ENCODE assay signal across 8 cellular contexts in the genomic region with DNA sequence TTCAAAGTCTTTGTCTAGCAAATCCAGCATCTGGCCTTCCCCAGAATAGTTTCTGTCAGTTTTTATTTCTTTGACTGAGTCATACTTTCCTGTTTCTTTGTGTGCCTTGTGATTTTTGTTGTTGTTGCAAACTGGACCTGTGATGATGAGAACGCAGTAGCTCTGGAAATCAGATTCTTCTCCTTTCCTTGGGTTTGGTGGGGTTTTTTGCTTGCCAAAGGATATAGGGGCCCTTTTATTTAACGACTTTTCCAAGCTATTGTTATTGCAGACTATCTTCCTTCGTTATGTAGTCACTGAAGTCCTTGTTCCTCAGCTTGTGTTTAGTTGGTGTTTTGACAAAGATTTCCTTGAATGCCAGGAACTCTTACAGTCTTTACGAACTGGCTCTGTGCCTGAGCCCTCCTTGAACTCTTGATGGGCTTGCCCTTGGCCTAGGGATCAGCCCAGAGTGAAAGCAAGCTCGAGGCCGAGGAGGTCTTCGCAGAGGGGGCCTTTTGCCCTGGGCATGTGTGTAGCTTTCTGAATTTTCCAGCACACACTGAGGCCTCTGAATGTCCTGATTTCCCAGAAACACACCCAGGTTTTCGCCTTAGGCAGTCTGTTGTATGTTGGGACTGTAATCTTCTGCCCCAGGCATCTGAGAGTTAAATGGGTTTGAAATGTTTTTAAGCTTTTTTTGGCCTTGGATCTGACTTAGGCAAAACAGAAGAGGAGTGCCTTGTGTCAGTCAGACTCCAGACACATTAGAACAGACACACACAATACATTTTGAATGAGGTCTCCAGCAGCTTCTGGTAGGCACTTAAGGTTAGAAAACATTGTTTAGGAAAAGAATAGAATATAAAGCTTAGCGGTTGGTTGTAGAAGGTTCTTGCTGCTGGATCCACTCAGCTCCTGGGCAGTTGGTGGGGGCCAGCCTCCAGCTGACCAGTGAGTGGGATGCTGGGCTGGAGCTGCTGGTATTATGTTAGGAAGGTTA. TPM values are rescaled to one million over a fixed set of nuclear protein-coding genes. Genes with fewer than 3 reads are reported as not detected.
DNase-seq lines count a peak whose midpoint lies in the region; ATAC-seq, FAIRE-seq and TF ChIP-seq lines count a peak whose summit lies in the region.

No MANE protein-coding gene starts in this region.

- peak; percentile 81 for DNase-seq in AG10803 (ENCODE audit: low read depth)
- DNase-seq in NCI-H2227 (lab: John Stamatoyannopoulos, UW; ENCODE audit: unreplicated experiment) = peak; percentile 42
- no peak for DNase-seq in NCI-H526 treated with DMSO at 0.1 percent for 48 hours (lab: John Stamatoyannopoulos, UW)
- no peak for DNase-seq in mucosa of gallbladder (ENCODE audit: low spot score)
- no peak for DNase-seq in GM19239 (ENCODE audit: insufficient read length, low spot score)

- H3K36me3 ChIP-seq in duodenal mucosa (ENCODE audit: control insufficient read depth in 1 of 2, insufficient read depth in 2 of 2, low read length in 2 of 2) (no peaks in the 10 kb centered on the region), muscle layer of duodenum (ENCODE audit: control insufficient read depth in 1 of 2, insufficient read depth in 2 of 2, low read length in 2 of 2) (peaks cover 0 to 5% of the 10 kb centered on the region in 2 donors)

- no peaks in the 10 kb centered on the region for H3K27me3 ChIP-seq in duodenal mucosa (ENCODE audit: control insufficient read depth in 1 of 2, insufficient read depth in 2 of 2, low read length in 2 of 2)
- no peaks in the 10 kb centered on the region for H3K27me3 ChIP-seq in muscle layer of duodenum (ENCODE audit: low read depth, low read length)

- FAIRE-seq in GM19239 (lab: Jason Lieb, UNC) = no peak

- peak overlapping the region; percentile 77 for H3K27ac ChIP-seq in duodenal mucosa (ENCODE audit: low read depth, low read length)
- peak overlapping the region; percentile 88 for H3K27ac ChIP-seq in muscle layer of duodenum (ENCODE audit: low read length)

- H3K4me1 ChIP-seq in duodenal mucosa (ENCODE audit: control insufficient read depth in 1 of 2, insufficient read depth in 2 of 2, low read length in 2 of 2) (peaks cover 18 to 24% of the 10 kb centered on the region in 2 donors), muscle layer of duodenum (ENCODE audit: control insufficient read depth in 1 of 2, insufficient read depth in 2 of 2, low read length in 2 of 2) (peaks cover 14 to 43% of the 10 kb centered on the region in 2 donors)

- H3K9ac ChIP-seq in duodenal mucosa (ENCODE audit: low read depth in 1 of 2, low read length in 2 of 2) = peak overlapping the region; percentile 30 to 66

- H3K4me3 ChIP-seq in AG10803 (ENCODE audit: low read length) (peak overlapping the region; percentile 33), duodenal mucosa (ENCODE audit: low read depth in 1 of 2, low read length in 2 of 2) (peak overlapping the region in 1 of 2 donors; percentile 33), muscle layer of duodenum (ENCODE audit: low read depth in 1 of 2, low read length in 2 of 2) (peak overlapping the region; percentile 0 to 42)

- no peak for ATAC-seq in GM18870 (IDR thresholded peaks at IDR 0.05; ENCODE audit: unreplicated experiment)

- no peak for TF ChIP-seq CTCF in AG10803 (conservative IDR thresholded peaks at IDR 0.05; ENCODE audit: low read length)

- H3K9me3 ChIP-seq in duodenal mucosa (ENCODE audit: control insufficient read depth in 1 of 2, low read length in 2 of 2) (no peaks in the 10 kb centered on the region), muscle layer of duodenum (ENCODE audit: control insufficient read depth in 1 of 2, low read length in 2 of 2) (no peaks in the 10 kb centered on the region)

RNA-seq across cellular contexts. Expression of gene FOXK2, which starts 17.0 kb away (rescaled TPM):
- total RNA-seq in mucosa of gallbladder = 51.0 TPM

Comparison
In these comparisons a context has a peak if more than half of its experiments do, and no peak if none do; other contexts are left out.
1. DNase-seq: peak in AG10803 (single experiment) and NCI-H2227 (single experiment); none in NCI-H526 treated with DMSO at 0.1 percent for 48 hours (single experiment), mucosa of gallbladder (single experiment) and GM19239 (single experiment).